1 cellular context compared by ENCODE assay signal in the genomic region with DNA sequence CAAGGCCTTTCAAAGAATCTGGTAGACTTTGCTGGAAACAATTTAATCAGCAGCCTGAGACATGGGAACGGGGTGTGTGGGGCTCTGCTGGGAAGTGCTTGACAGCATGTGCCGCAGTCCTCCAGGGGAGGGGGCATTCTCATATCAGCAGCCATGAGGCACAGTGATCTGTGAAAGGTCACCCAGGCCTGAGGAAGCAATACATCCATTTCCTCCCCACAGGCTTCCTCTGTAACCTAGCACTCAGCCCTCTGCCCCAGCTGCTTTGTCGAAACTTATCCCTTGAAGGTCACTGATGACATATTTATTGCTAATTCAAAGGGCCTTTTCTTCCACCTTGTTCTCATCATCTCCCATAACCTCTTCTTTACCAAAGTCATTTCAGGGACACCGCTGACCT.
TF ChIP-seq lines count a peak whose summit lies in the region.

No MANE protein-coding gene starts in this region.

TF ChIP-seq in WTC11, 78 proteins besides CTCF, POLR2A, EP300 and RAD21 (continued from another document):
- no peak for TF ChIP-seq TP53 (CRISPR knock-in tag; IDR thresholded peaks at IDR 0.05)
- TF ChIP-seq ZMAT4 (CRISPR knock-in tag; IDR thresholded peaks at IDR 0.05) = no peak
- no peak for TF ChIP-seq CBFB (CRISPR knock-in tag; IDR thresholded peaks at IDR 0.05; ENCODE audit: low read depth)
- no peak for TF ChIP-seq ATF1 (CRISPR knock-in tag; IDR thresholded peaks at IDR 0.05)
